27 cellular contexts compared by ENCODE assay signal in the genomic region with DNA sequence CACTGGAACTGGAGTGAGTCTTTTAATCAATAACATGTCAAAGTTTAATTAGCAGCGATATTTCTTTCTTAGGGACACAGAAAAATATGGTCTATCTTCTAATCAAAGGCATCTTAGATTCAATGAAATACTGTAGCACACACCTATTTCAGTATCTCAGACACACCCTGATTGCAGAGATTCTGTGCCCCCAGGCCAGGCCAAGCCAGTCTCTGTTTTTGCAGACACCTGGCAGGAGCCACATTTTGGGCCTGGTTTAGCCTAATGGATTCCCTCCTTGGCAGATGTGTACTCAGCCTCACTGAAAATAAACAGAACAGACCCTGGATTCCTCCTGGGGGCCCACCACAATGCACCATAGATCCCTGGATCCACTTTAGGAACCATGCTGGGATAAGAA.
"Had no signal": no experiment of that assay in that cellular context is flagged by ENCODE, and none has a peak within 500 bp of the region (broad histone marks: within the 10 kb centered on the region; RNA-seq: fewer than 3 reads in every experiment).

No MANE protein-coding gene starts in this region.

- H3K36me3 Mint-ChIP-seq: activated naive CD4-positive, alpha-beta T cell treated with anti-CD3 and anti-CD28 coated beads, Interleukin-2, amount 10 ng/mL, durations not matched to agents 7 days and 5 days; activated naive CD4-positive, alpha-beta T cell treated with anti-CD3 and anti-CD28 coated beads, Interleukin-2, amount 50 U/mL, for 72 hours; activated naive CD8-positive, alpha-beta T cell treated with anti-CD3 and anti-CD28 coated beads, Interleukin-2, amount 10 ng/mL, durations not matched to agents 7 days and 5 days; brain had no signal

- H3K27me3 ChIP-seq: ascending aorta, breast epithelium, cardiac muscle cell, colonic mucosa had no signal

- H3K4me3 Mint-ChIP-seq: activated CD4-positive, alpha-beta memory T cell treated with anti-CD3 and anti-CD28 coated beads, Interleukin-2, amount 10 ng/mL, durations not matched to agents 7 days and 5 days; activated CD4-positive, alpha-beta T cell treated with anti-CD3 and anti-CD28 coated beads, Interleukin-2, amount 10 ng/mL, durations not matched to agents 7 days and 5 days; activated naive CD4-positive, alpha-beta T cell treated with anti-CD3 and anti-CD28 coated beads, Interleukin-2, amount 10 ng/mL, durations not matched to agents 7 days and 5 days; activated naive CD8-positive, alpha-beta T cell treated with anti-CD3 and anti-CD28 coated beads, Interleukin-2, amount 10 ng/mL, durations not matched to agents 7 days and 5 days; activated T-cell treated with anti-CD3 and anti-CD28 coated beads, Interleukin-2, amount 50 U/mL, for 24 hours; activated T-cell treated with anti-CD3 and anti-CD28 coated beads, Interleukin-2, amount 50 U/mL, for 72 hours; brain had no signal

- H3K27me3 Mint-ChIP-seq: activated T-cell treated with anti-CD3 and anti-CD28 coated beads, Interleukin-2, amount 50 U/mL, for 24 hours had no signal

- ATAC-seq: activated naive CD4-positive, alpha-beta T cell treated with anti-CD3 and anti-CD28 coated beads, Interleukin-2, amount 50 U/mL, for 72 hours; activated T-cell treated with anti-CD3 and anti-CD28 coated beads, Interleukin-2, amount 50 U/mL, for 72 hours; esophagus mucosa had no signal

- H3K4me1 ChIP-seq: ascending aorta, breast epithelium, colonic mucosa had no signal

- H3K27ac ChIP-seq: ascending aorta, breast epithelium, cardiac muscle cell, colonic mucosa had no signal

- H3K9me3 ChIP-seq: ascending aorta, breast epithelium, colonic mucosa had no signal

- H3K9me3 Mint-ChIP-seq: activated CD4-positive, alpha-beta memory T cell treated with anti-CD3 and anti-CD28 coated beads, Interleukin-2, amount 10 ng/mL, durations not matched to agents 7 days and 5 days; activated CD4-positive, alpha-beta T cell treated with anti-CD3 and anti-CD28 coated beads, Interleukin-2, amount 10 ng/mL, durations not matched to agents 7 days and 5 days; activated naive CD4-positive, alpha-beta T cell treated with anti-CD3 and anti-CD28 coated beads, Interleukin-2, amount 10 ng/mL, durations not matched to agents 7 days and 5 days; activated naive CD4-positive, alpha-beta T cell treated with anti-CD3 and anti-CD28 coated beads, Interleukin-2, amount 50 U/mL, for 72 hours; activated naive CD8-positive, alpha-beta T cell treated with anti-CD3 and anti-CD28 coated beads, Interleukin-2, amount 10 ng/mL, durations not matched to agents 7 days and 5 days; activated T-cell treated with anti-CD3 and anti-CD28 coated beads, Interleukin-2, amount 50 U/mL, for 24 hours; activated T-cell treated with anti-CD3 and anti-CD28 coated beads, Interleukin-2, amount 50 U/mL, for 72 hours; brain had no signal

- DNase-seq: activated CD4-positive, alpha-beta memory T cell treated with anti-CD3 and anti-CD28 coated beads, Interleukin-2, amount 10 ng/mL, durations not matched to agents 7 days and 5 days; activated CD4-positive, alpha-beta T cell treated with anti-CD3 and anti-CD28 coated beads for 1 hour; activated CD4-positive, alpha-beta T cell treated with anti-CD3 and anti-CD28 coated beads for 4 hours; activated CD4-positive, alpha-beta T cell treated with anti-CD3 and anti-CD28 coated beads, Interleukin-2, amount 10 ng/mL, durations not matched to agents 7 days and 5 days; activated CD4-positive, alpha-beta T cell treated with anti-CD3 and anti-CD28 coated beads, Interleukin-2, amount 50 U/mL, for 4 hours; activated CD4-positive, CD25-positive, alpha-beta regulatory T cell; activated CD8-positive, alpha-beta memory T cell treated with anti-CD3 and anti-CD28 coated beads, Interleukin-2, amount 50 U/mL, for 48 hours; activated gamma-delta T cell; activated naive CD4-positive, alpha-beta T cell; activated naive CD4-positive, alpha-beta T cell treated with anti-CD3 and anti-CD28 coated beads, Interleukin-2, amount 10 ng/mL, durations not matched to agents 7 days and 5 days; activated naive CD8-positive, alpha-beta T cell treated with anti-CD3 and anti-CD28 coated beads, Interleukin-2, amount 10 ng/mL, durations not matched to agents 7 days and 5 days; activated T-cell treated with anti-CD3 and anti-CD28 coated beads for 4 hours; activated T-cell treated with anti-CD3 and anti-CD28 coated beads, Interleukin-2, amount 50 U/mL, for 24 hours; activated T-cell treated with anti-CD3 and anti-CD28 coated beads, Interleukin-2, amount 50 U/mL, for 72 hours; central memory CD4-positive, alpha-beta T cell; cerebellar nuclear complex; colonic mucosa; effector CD8-positive, alpha-beta T cell; foreskin fibroblast; head of caudate nucleus; T-helper 2 cell had no signal

- H3K36me3 ChIP-seq: ascending aorta, breast epithelium, cardiac muscle cell, colonic mucosa had no signal

- H3K27ac Mint-ChIP-seq: activated CD4-positive, alpha-beta memory T cell treated with anti-CD3 and anti-CD28 coated beads, Interleukin-2, amount 10 ng/mL, durations not matched to agents 7 days and 5 days; activated CD4-positive, alpha-beta T cell treated with anti-CD3 and anti-CD28 coated beads, Interleukin-2, amount 10 ng/mL, durations not matched to agents 7 days and 5 days; activated naive CD4-positive, alpha-beta T cell treated with anti-CD3 and anti-CD28 coated beads, Interleukin-2, amount 10 ng/mL, durations not matched to agents 7 days and 5 days; activated naive CD4-positive, alpha-beta T cell treated with anti-CD3 and anti-CD28 coated beads, Interleukin-2, amount 50 U/mL, for 72 hours; activated naive CD8-positive, alpha-beta T cell treated with anti-CD3 and anti-CD28 coated beads, Interleukin-2, amount 10 ng/mL, durations not matched to agents 7 days and 5 days; activated T-cell treated with anti-CD3 and anti-CD28 coated beads, Interleukin-2, amount 50 U/mL, for 24 hours; activated T-cell treated with anti-CD3 and anti-CD28 coated beads, Interleukin-2, amount 50 U/mL, for 72 hours had no signal

- H3K4me3 ChIP-seq: ascending aorta, breast epithelium, cardiac muscle cell, colonic mucosa had no signal
